23 cellular contexts compared by ENCODE assay signal in genomic region chr22:17957683-17958082, GRCh38.
DNase-seq lines count a peak whose midpoint lies in the region; ATAC-seq and TF ChIP-seq lines count a peak whose summit lies in the region.
"Had no signal": no experiment of that assay in that cellular context is flagged by ENCODE, and none has a peak within 500 bp of the region (broad histone marks: within the 10 kb centered on the region; RNA-seq: fewer than 3 reads in every experiment).

No MANE protein-coding gene starts in this region.

- no peak for ATAC-seq in GM19351 (IDR thresholded peaks at IDR 0.05; ENCODE audit: unreplicated experiment)
- ATAC-seq: A549, GM12878, HepG2 had no signal

- CTCF ChIA-PET in HEK293 (lab: Yijun Ruan, JAX), result interaction anchor here (0.7 to 1.7 kb wide), 3 partner anchors 17 to 118 kb away, joined by 3 to 8 read pairs (median 3); no protein-coding TSS in a partner anchor

- TF ChIP-seq CTCF in HEK293 (tag by site-specific recombination; IDR thresholded peaks at IDR 0.05) (no peak), hepatocyte (IDR thresholded peaks at IDR 0.05; ENCODE audit: poor library complexity) (no peak), sigmoid colon (IDR thresholded peaks at IDR 0.05) (no peak), uterus (IDR thresholded peaks at IDR 0.05) (no peak)

- TF ChIP-seq EP300 in sigmoid colon (IDR thresholded peaks at IDR 0.05), result no peak

- H3K4me3 ChIP-seq in HEK293 (ENCODE audit: low read depth, low read length) (no peak overlapping the region), hepatocyte (no peak overlapping the region), sigmoid colon (no peak overlapping the region), uterus (no peak overlapping the region)
- H3K4me3 ChIP-seq: A549, GM12878, PC-9 had no signal

- H3K27ac ChIP-seq in HEK293 (ENCODE audit: extremely low read depth, low read depth, low read length), result no peak overlapping the region
- no peak overlapping the region for H3K27ac ChIP-seq in hepatocyte
- peak overlapping the region in 1 of 4 donors; percentile 15 for H3K27ac ChIP-seq in sigmoid colon
- no peak overlapping the region for H3K27ac ChIP-seq in uterus
- H3K27ac ChIP-seq: PC-9 had no signal

- TF ChIP-seq POLR2A in sigmoid colon (IDR thresholded peaks at IDR 0.05), result no peak
- TF ChIP-seq POLR2A in uterus (IDR thresholded peaks at IDR 0.05), result no peak

- no peaks in the 10 kb centered on the region for H3K9me2 ChIP-seq in hepatocyte (replicated peaks; ENCODE audit: insufficient read depth)

- peak overlapping the region; percentile 12 for H3K4me2 ChIP-seq in hepatocyte
- H3K4me2 ChIP-seq: A549, PC-9 had no signal

- WGBS in hepatocyte (ENCODE audit: low lambda C conversion rate, missing lambda C conversion rate), result 84% methylated on average over 6 of the region's 7 CpGs
- 73 to 87% methylated on average over 7 of the region's 7 CpGs for WGBS in sigmoid colon, 2 donors

- no peaks in the 10 kb centered on the region for H3K4me1 ChIP-seq in HEK293 (ENCODE audit: control insufficient read depth, insufficient read depth, low read length)
- no peaks in the 10 kb centered on the region for H3K4me1 ChIP-seq in hepatocyte (ENCODE audit: insufficient read depth)
- peaks cover 0 to 58% (median 33%) of the 10 kb centered on the region in 4 donors for H3K4me1 ChIP-seq in sigmoid colon
- no peaks in the 10 kb centered on the region for H3K4me1 ChIP-seq in uterus
- H3K4me1 ChIP-seq: BE2C had no signal

- peaks cover 0 to 6% of the 10 kb centered on the region in 2 experiments; a peak in 1 of 3 replicates for H3K36me3 ChIP-seq in HEK293 (ENCODE audit: control insufficient read depth in 2 of 2, insufficient read depth in 1 of 2, low read length in 2 of 2)
- H3K36me3 ChIP-seq in hepatocyte (replicated peaks; ENCODE audit: insufficient read depth, low read depth), result no peaks in the 10 kb centered on the region
- H3K36me3 ChIP-seq in sigmoid colon, result no peaks in the 10 kb centered on the region
- H3K36me3 ChIP-seq in uterus, result no peaks in the 10 kb centered on the region
- H3K36me3 ChIP-seq: BE2C had no signal

- intact Hi-C loops in sigmoid colon (cut with DNase I) (no loop called here), uterus (cut with DNase I; ENCODE audit: low total_unique reads) (no loop called here)

- DNase-seq in AG08396 (ENCODE audit: low spot score) (peak; percentile 38), hepatocyte (ENCODE audit: low spot score) (no peak), sigmoid colon (peak; percentile 55), activated gamma-delta T cell (lab: John Stamatoyannopoulos, UW) (no peak), uterus (no peak), DMS153 (lab: John Stamatoyannopoulos, UW) (no peak)
- DNase-seq: BE2C; Calu3; CD4-positive, alpha-beta T cell; DMS79 treated with DMSO at 0.1 percent for 48 hours; HFFc6; Karpas-422; MM.1S; NCI-H1092 treated with DMSO at 0.1 percent for 48 hours; NCI-H1694 treated with DMSO at 0.1 percent for 48 hours; NCI-H2107; NCI-H2227 treated with DMSO at 0.1 percent for 48 hours; PC-9 had no signal

- no peak overlapping the region for H2AFZ ChIP-seq in hepatocyte
- H2AFZ ChIP-seq: PC-9 had no signal

- no peaks in the 10 kb centered on the region for H3K27me3 ChIP-seq in hepatocyte
- H3K27me3 ChIP-seq in sigmoid colon, result no peaks in the 10 kb centered on the region
- no peaks in the 10 kb centered on the region for H3K27me3 ChIP-seq in uterus
- H3K27me3 ChIP-seq: BE2C had no signal

- POLR2A ChIA-PET in HEK293 (lab: Yijun Ruan, JAX), result interaction anchor here (0.6 to 1.0 kb wide), 2 partner anchors 9 to 13 kb away, joined by 4 to 7 read pairs; no protein-coding TSS in a partner anchor

- H4K20me1 ChIP-seq in hepatocyte (ENCODE audit: insufficient read depth, poor library complexity, severe bottlenecking), result peaks cover 9% of the 10 kb centered on the region

- no peaks in the 10 kb centered on the region for H3K9me3 ChIP-seq in HEK293 (ENCODE audit: control insufficient read depth, insufficient read depth, low read depth, low read length)
- no peaks in the 10 kb centered on the region for H3K9me3 ChIP-seq in hepatocyte (ENCODE audit: low read depth)
- no peaks in the 10 kb centered on the region for H3K9me3 ChIP-seq in sigmoid colon
- H3K9me3 ChIP-seq in uterus, result no peaks in the 10 kb centered on the region
- H3K9me3 ChIP-seq: A549, BE2C had no signal

- peaks cover 73% of the 10 kb centered on the region for H3K79me2 ChIP-seq in hepatocyte

TF ChIP-seq in HEK293, 187 proteins besides CTCF, POLR2A, EP300 and RAD21:
- TF ChIP-seq ZBTB48 (tag by site-specific recombination; IDR thresholded peaks at IDR 0.05) (no peak), ZNF596 (tag by site-specific recombination; IDR thresholded peaks at IDR 0.05) (peak; percentile 88), ZNF280D (tag by site-specific recombination; IDR thresholded peaks at IDR 0.05) (no peak), ZNF639 (tag by site-specific recombination; IDR thresholded peaks at IDR 0.05) (no peak)

Comparison
In these comparisons a context has a peak if more than half of its experiments do, and no peak if none do; other contexts are left out.
1. DNase-seq: peak in AG08396 (single experiment) and sigmoid colon (single experiment); none in hepatocyte (single experiment), activated gamma-delta T cell (single experiment), uterus (0 of 2) and DMS153 (single experiment).